In genomic region chr1:228214921-228215662, GRCh38 we compare ENCODE assay signal across 1 cellular context.
TF ChIP-seq lines count a peak whose summit lies in the region.

No MANE protein-coding gene starts in this region.

TF ChIP-seq in WTC11, 78 proteins besides CTCF, POLR2A, EP300 and RAD21 (continued from another document):
- TF ChIP-seq, protein P1, sequence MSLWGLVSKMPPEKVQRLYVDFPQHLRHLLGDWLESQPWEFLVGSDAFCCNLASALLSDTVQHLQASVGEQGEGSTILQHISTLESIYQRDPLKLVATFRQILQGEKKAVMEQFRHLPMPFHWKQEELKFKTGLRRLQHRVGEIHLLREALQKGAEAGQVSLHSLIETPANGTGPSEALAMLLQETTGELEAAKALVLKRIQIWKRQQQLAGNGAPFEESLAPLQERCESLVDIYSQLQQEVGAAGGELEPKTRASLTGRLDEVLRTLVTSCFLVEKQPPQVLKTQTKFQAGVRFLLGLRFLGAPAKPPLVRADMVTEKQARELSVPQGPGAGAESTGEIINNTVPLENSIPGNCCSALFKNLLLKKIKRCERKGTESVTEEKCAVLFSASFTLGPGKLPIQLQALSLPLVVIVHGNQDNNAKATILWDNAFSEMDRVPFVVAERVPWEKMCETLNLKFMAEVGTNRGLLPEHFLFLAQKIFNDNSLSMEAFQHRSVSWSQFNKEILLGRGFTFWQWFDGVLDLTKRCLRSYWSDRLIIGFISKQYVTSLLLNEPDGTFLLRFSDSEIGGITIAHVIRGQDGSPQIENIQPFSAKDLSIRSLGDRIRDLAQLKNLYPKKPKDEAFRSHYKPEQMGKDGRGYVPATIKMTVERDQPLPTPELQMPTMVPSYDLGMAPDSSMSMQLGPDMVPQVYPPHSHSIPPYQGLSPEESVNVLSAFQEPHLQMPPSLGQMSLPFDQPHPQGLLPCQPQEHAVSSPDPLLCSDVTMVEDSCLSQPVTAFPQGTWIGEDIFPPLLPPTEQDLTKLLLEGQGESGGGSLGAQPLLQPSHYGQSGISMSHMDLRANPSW (CRISPR knock-in tag; conservative IDR thresholded peaks at IDR 0.05; ENCODE audit: low read depth) = no peak
TF ChIP-seq in WTC11: peak in this region for 0.
